ENCODE assay signal across 1 cellular context in the genomic region with DNA sequence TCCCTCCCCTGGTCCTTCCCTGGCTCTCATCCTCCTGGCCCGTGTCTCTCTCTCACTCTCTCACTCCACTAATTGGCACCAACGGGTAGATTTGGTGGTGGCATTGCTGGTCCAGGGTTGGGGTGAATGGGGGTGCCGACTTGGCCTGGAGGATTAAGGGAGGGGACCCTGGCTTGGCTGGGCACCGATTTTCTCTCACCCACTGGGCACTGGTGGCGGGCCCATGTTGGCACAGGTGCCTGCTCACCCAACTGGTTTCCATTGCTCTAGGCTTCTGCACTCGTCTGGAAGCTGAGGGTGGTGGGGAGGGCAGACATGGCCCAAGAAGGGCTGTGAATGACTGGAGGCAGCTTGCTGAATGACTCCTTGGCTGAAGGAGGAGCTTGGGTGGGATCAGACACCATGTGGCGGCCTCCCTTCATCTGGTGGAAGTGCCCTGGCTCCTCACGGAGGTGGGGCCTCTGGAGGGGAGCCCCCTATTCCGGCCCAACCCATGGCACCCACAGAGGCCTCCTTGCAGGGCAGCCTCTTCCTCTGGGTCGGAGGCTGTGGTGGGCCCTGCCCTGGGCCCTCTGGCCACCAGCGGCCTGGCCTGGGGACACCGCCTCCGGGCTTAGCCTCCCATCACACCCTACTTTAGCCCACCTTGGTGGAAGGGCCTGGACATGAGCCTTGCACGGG.
TF ChIP-seq lines count a peak whose summit lies in the region.

No MANE protein-coding gene starts in this region.

TF ChIP-seq in HepG2, 621 proteins besides CTCF, POLR2A, EP300 and RAD21:
- TF ChIP-seq, protein P1, sequence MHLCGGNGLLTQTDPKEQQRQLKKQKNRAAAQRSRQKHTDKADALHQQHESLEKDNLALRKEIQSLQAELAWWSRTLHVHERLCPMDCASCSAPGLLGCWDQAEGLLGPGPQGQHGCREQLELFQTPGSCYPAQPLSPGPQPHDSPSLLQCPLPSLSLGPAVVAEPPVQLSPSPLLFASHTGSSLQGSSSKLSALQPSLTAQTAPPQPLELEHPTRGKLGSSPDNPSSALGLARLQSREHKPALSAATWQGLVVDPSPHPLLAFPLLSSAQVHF (CRISPR knock-in tag; IDR thresholded peaks at IDR 0.05) = no peak
- no peak for TF ChIP-seq NFE2L1 (CRISPR knock-in tag; IDR thresholded peaks at IDR 0.05; ENCODE audit: borderline replicate concordance)
- 0 out of 2 replicates have a peak, but pooled peaks have one; percentile 20 for TF ChIP-seq JUNB (CRISPR knock-in tag; IDR thresholded peaks at IDR 0.05; ENCODE audit: borderline replicate concordance)
- TF ChIP-seq AGO2 (optimal IDR thresholded peaks at IDR 0.05; ENCODE audit: low read depth, low read length) = peak; percentile 84
- TF ChIP-seq ATF7-NPFF (CRISPR knock-in tag; IDR thresholded peaks at IDR 0.05; ENCODE audit: low read depth) = no peak
- no peak for TF ChIP-seq HNRNPK (IDR thresholded peaks at IDR 0.05; ENCODE audit: low read depth, low read length, poor library complexity, severe bottlenecking)
- no peak for TF ChIP-seq MYNN (CRISPR knock-in tag; IDR thresholded peaks at IDR 0.05; ENCODE audit: low read depth)
- TF ChIP-seq EZH2 (conservative IDR thresholded peaks at IDR 0.05; ENCODE audit: low read depth, low read length) = no peak
- TF ChIP-seq, protein P2, sequence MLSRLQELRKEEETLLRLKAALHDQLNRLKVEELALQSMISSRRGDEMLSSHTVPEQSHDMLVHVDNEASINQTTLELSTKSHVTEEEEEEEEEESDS (CRISPR knock-in tag; IDR thresholded peaks at IDR 0.05; ENCODE audit: borderline replicate concordance) = no peak
- TF ChIP-seq GPN1 (CRISPR knock-in tag; IDR thresholded peaks at IDR 0.05; ENCODE audit: borderline replicate concordance) = no peak
- no peak for TF ChIP-seq ZBTB1 (CRISPR knock-in tag; IDR thresholded peaks at IDR 0.05; ENCODE audit: borderline replicate concordance)
- TF ChIP-seq POLR2AphosphoS5 (IDR thresholded peaks at IDR 0.05; ENCODE audit: low read depth, low read length) = peak; percentile 45
- no peak for TF ChIP-seq SATB2 (CRISPR knock-in tag; IDR thresholded peaks at IDR 0.05)
- TF ChIP-seq, protein P3, sequence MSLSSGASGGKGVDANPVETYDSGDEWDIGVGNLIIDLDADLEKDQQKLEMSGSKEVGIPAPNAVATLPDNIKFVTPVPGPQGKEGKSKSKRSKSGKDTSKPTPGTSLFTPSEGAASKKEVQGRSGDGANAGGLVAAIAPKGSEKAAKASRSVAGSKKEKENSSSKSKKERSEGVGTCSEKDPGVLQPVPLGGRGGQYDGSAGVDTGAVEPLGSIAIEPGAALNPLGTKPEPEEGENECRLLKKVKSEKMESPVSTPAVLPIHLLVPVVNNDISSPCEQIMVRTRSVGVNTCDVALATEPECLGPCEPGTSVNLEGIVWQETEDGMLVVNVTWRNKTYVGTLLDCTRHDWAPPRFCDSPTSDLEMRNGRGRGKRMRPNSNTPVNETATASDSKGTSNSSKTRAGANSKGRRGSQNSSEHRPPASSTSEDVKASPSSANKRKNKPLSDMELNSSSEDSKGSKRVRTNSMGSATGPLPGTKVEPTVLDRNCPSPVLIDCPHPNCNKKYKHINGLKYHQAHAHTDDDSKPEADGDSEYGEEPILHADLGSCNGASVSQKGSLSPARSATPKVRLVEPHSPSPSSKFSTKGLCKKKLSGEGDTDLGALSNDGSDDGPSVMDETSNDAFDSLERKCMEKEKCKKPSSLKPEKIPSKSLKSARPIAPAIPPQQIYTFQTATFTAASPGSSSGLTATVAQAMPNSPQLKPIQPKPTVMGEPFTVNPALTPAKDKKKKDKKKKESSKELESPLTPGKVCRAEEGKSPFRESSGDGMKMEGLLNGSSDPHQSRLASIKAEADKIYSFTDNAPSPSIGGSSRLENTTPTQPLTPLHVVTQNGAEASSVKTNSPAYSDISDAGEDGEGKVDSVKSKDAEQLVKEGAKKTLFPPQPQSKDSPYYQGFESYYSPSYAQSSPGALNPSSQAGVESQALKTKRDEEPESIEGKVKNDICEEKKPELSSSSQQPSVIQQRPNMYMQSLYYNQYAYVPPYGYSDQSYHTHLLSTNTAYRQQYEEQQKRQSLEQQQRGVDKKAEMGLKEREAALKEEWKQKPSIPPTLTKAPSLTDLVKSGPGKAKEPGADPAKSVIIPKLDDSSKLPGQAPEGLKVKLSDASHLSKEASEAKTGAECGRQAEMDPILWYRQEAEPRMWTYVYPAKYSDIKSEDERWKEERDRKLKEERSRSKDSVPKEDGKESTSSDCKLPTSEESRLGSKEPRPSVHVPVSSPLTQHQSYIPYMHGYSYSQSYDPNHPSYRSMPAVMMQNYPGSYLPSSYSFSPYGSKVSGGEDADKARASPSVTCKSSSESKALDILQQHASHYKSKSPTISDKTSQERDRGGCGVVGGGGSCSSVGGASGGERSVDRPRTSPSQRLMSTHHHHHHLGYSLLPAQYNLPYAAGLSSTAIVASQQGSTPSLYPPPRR (CRISPR knock-in tag; IDR thresholded peaks at IDR 0.05; ENCODE audit: borderline replicate concordance) = 0 out of 2 replicates have a peak, but pooled peaks have one; percentile 26
- TF ChIP-seq RBFOX2 (IDR thresholded peaks at IDR 0.05; ENCODE audit: low read depth, low read length) = peak; percentile 82
- no peak for TF ChIP-seq SIX1 (CRISPR knock-in tag; IDR thresholded peaks at IDR 0.05; ENCODE audit: borderline replicate concordance)
- TF ChIP-seq BRCA1 (CRISPR knock-in tag; IDR thresholded peaks at IDR 0.05) = no peak
- TF ChIP-seq, protein P4, sequence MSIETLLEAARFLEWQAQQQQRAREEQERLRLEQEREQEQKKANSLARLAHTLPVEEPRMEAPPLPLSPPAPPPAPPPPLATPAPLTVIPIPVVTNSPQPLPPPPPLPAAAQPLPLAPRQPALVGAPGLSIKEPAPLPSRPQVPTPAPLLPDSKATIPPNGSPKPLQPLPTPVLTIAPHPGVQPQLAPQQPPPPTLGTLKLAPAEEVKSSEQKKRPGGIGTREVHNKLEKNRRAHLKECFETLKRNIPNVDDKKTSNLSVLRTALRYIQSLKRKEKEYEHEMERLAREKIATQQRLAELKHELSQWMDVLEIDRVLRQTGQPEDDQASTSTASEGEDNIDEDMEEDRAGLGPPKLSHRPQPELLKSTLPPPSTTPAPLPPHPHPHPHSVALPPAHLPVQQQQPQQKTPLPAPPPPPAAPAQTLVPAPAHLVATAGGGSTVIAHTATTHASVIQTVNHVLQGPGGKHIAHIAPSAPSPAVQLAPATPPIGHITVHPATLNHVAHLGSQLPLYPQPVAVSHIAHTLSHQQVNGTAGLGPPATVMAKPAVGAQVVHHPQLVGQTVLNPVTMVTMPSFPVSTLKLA (IDR thresholded peaks at IDR 0.05) = no peak
- TF ChIP-seq PHF8 (CRISPR knock-in tag; IDR thresholded peaks at IDR 0.05) = no peak
- peak; percentile 82 for TF ChIP-seq HNRNPL (IDR thresholded peaks at IDR 0.05; ENCODE audit: low read depth, low read length)
- peak; percentile 31 for TF ChIP-seq AGO1 (IDR thresholded peaks at IDR 0.05; ENCODE audit: low read depth, low read length, poor library complexity, severe bottlenecking)
- TF ChIP-seq ZNF780A (CRISPR knock-in tag; IDR thresholded peaks at IDR 0.05) = 0 out of 2 replicates have a peak, but pooled peaks have one; percentile 30
- TF ChIP-seq, protein P5, sequence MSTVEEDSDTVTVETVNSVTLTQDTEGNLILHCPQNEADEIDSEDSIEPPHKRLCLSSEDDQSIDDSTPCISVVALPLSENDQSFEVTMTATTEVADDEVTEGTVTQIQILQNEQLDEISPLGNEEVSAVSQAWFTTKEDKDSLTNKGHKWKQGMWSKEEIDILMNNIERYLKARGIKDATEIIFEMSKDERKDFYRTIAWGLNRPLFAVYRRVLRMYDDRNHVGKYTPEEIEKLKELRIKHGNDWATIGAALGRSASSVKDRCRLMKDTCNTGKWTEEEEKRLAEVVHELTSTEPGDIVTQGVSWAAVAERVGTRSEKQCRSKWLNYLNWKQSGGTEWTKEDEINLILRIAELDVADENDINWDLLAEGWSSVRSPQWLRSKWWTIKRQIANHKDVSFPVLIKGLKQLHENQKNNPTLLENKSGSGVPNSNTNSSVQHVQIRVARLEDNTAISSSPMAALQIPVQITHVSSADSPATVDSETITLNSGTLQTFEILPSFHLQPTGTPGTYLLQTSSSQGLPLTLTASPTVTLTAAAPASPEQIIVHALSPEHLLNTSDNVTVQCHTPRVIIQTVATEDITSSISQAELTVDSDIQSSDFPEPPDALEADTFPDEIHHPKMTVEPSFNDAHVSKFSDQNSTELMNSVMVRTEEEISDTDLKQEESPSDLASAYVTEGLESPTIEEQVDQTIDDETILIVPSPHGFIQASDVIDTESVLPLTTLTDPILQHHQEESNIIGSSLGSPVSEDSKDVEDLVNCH (CRISPR knock-in tag; IDR thresholded peaks at IDR 0.05) = no peak
- peak; percentile 10 for TF ChIP-seq RBM22 (optimal IDR thresholded peaks at IDR 0.05; ENCODE audit: low read length)
